Comparison of ENCODE assay signal across 10 cellular contexts in the genomic region with DNA sequence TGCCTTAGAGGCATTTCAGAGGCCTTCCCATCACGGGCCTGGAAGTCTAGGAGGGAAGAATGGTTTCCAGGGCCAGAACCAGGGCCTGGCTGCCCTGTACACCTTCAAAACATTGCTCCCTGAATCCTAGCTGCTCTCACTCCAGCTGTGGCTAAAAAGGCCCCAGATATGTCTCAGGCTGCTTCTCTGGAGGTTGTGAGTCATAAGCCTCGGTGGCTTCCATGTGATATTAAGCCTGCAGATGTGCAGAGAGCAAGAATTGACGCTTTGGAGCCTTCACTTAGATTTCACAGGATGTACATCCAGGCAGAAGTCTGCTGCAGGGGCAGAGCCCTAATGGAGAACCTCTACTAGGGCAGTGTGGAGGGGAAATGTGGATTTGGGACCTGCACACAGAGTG.
"Had no signal": no experiment of that assay in that cellular context is flagged by ENCODE, and none has a peak within 500 bp of the region (broad histone marks: within the 10 kb centered on the region; RNA-seq: fewer than 3 reads in every experiment).

No MANE protein-coding gene starts in this region.

- H3K27ac ChIP-seq: hepatocyte, left ventricle myocardium inferior, thoracic aorta had no signal

- H2AFZ ChIP-seq: hepatocyte had no signal

- H3K36me3 ChIP-seq: left ventricle myocardium inferior, thoracic aorta had no signal

- H3K4me1 ChIP-seq: left ventricle myocardium inferior had no signal

- H3K4me2 ChIP-seq: hepatocyte had no signal

- DNase-seq: activated CD4-positive, alpha-beta T cell treated with anti-CD3 and anti-CD28 coated beads, Interleukin-2, amount 50 U/mL, for 1 hour; activated naive CD4-positive, alpha-beta T cell treated with anti-CD3 and anti-CD28 coated beads, Interleukin-2, amount 10 ng/mL, durations not matched to agents 7 days and 5 days; cortex of kidney; effector CD8-positive, alpha-beta T cell; left ventricle myocardium inferior; natural killer cell; stimulated activated CD4-positive, alpha-beta T cell treated with anti-CD3 and anti-CD28 coated beads, Interleukin-12 subunit alpha, Interleukin-12 subunit beta, amount 100 ng/mL, for 4 hours; stimulated activated CD4-positive, alpha-beta T cell treated with anti-CD3 and anti-CD28 coated beads, Interleukin-2, amount 100 ng/mL, for 24 hours had no signal

- H3K79me2 ChIP-seq: hepatocyte had no signal

- ATAC-seq: natural killer cell had no signal

- H3K27me3 ChIP-seq: hepatocyte had no signal

- H3K4me3 ChIP-seq: hepatocyte, left ventricle myocardium inferior, thoracic aorta had no signal

- H3K9me3 ChIP-seq: left ventricle myocardium inferior, thoracic aorta had no signal
